ENCODE assay signal across 8 cellular contexts in the genomic region with DNA sequence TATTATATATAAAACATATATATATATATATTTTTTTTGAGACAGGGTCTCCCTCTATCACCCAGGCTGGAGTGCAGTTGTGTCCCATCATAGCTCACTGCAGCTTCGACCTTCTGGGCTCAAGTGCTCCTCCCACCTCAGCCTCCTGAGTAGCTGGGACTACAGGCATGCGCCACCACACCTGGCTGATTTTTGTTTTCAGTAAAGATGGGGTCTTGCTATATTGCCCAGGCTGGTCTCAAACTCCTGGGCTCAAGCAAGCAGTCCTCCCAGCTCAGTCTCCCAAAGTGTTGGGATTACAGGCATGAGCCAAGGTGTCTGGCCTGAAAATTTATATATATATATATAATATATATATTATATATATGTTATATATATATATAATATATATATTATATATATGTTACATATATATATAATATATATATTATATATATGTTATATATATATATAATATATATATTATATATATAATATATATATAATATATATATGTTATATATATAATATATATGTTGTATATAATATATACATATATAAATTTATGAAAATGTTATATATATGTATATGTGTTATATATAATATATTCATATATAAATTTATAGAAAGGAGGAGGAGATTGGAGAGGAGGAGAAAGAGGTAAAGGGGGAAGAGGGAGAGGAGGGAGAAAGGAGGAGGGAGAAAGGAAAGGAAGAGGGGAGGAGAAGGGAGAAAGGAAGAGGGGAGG. TPM values are rescaled to one million over a fixed set of nuclear protein-coding genes. Genes with fewer than 3 reads are reported as not detected.
"Had no signal": no experiment of that assay in that cellular context is flagged by ENCODE, and none has a peak within 500 bp of the region (broad histone marks: within the 10 kb centered on the region; RNA-seq: fewer than 3 reads in every experiment).

No MANE protein-coding gene starts in this region.

RNA-seq across cellular contexts. Expression of gene SLC25A41, which starts 4.7 kb away (rescaled TPM):
- total RNA-seq: activated CD4-positive, alpha-beta memory T cell treated with anti-CD3 and anti-CD28 coated beads for 36 hours; activated T-cell treated with anti-CD3 and anti-CD28 coated beads, Interleukin-2, amount 50 U/mL, for 4 hours; LHCN-M2; M059J; OCI-LY7; RPMI7951 had no signal

RNA-seq across cellular contexts. Expression of gene CRB3, which starts 35.2 kb away (rescaled TPM):
- total RNA-seq: aorta, LHCN-M2, RPMI7951, SJCRH30 had no signal
